ENCODE assay signal across 8 cellular contexts in the genomic region with DNA sequence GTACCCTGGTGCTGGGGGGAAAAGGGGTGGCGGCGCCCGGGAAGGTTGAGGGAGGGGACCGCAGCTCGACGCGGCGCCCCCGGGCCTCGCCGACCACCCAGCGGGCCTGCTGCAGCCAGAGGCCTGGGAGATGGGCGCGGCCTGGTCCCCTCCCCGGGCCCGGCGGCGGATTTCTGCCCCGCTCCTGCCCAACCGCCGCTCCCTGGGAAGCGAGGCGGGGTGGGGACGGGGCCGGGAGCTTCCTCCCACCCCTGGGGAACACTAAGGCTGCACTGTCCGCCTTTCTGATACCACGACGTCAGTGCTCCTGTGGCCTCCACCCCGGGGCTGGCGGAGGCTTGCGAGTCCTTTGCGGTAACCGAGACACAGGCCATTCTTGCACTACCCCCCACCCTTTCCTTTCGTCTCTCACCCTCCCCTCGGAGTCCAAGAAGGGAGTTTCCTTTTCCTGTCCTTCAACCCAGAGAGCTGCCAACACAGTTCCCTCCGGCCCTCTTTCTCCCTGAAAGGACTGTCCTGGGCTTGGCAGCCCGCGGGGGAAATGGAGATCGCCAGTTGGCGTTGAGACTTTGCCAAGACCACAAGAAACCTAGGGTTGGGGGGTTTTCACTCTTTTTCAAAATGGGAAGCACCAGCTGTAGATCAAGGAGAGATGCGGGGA. TPM values are rescaled to one million over a fixed set of nuclear protein-coding genes. Genes with fewer than 3 reads are reported as not detected.
DNase-seq lines count a peak whose midpoint lies in the region; ATAC-seq and TF ChIP-seq lines count a peak whose summit lies in the region.

No MANE protein-coding gene starts in this region.

- no peaks in the 10 kb centered on the region for H3K27me3 ChIP-seq in fibroblast of lung (ENCODE audit: control insufficient read depth, insufficient read depth, low read length)

- H3K9me3 ChIP-seq in fibroblast of lung (ENCODE audit: control insufficient read depth, insufficient read depth, low read depth, low read length): no peaks in the 10 kb centered on the region

- peak overlapping the region; percentile 86 for H2AFZ ChIP-seq in fibroblast of lung (ENCODE audit: low read length)

- peak overlapping the region; percentile 98 for H3K4me3 Mint-ChIP-seq in activated T-cell treated with anti-CD3 and anti-CD28 coated beads, Interleukin-2, amount 50 U/mL, for 4 hours

- H3K4me3 ChIP-seq in fibroblast of lung (replicated peaks in 1 of 4; ENCODE audit: control extremely low read depth in 1 of 4, insufficient read depth in 1 of 4, low read depth in 3 of 4, low read length in 4 of 4): peak overlapping the region; percentile 82 to 99 (median 95)

- H3K4me2 ChIP-seq in fibroblast of lung (ENCODE audit: extremely low read depth, insufficient read depth, low read length): peak overlapping the region; percentile 97

- H3K36me3 ChIP-seq in fibroblast of lung (ENCODE audit: control insufficient read depth, insufficient read depth, low read length): no peaks in the 10 kb centered on the region

- H3K79me2 ChIP-seq in fibroblast of lung (ENCODE audit: control insufficient read depth, insufficient read depth, low read length): peaks cover 52% of the 10 kb centered on the region

- peak overlapping the region; percentile 96 for H3K27ac ChIP-seq in fibroblast of lung (ENCODE audit: insufficient read depth, low read length)

- peaks cover 2% of the 10 kb centered on the region for H4K20me1 ChIP-seq in fibroblast of lung (ENCODE audit: control insufficient read depth, extremely low read depth, insufficient read depth, low read length)

- peaks cover 4% of the 10 kb centered on the region for H3K36me3 Mint-ChIP-seq in activated T-cell treated with anti-CD3 and anti-CD28 coated beads, Interleukin-2, amount 50 U/mL, for 4 hours (ENCODE audit: insufficient read depth)

- DNase-seq in CD1c-positive myeloid dendritic cell (ENCODE audit: extremely low spot score): peak; percentile 64
- peak; percentile 45 for DNase-seq in NCI-H510A (lab: John Stamatoyannopoulos, UW)
- no peak for DNase-seq in activated T-cell treated with anti-CD3 and anti-CD28 coated beads, Interleukin-2, amount 50 U/mL, for 4 hours
- peak; percentile 66 to 75 for DNase-seq in fibroblast of lung (ENCODE audit: low read depth in 2 of 2)
- peak; percentile 82 for DNase-seq in myocyte (ENCODE audit: low read depth)
- DNase-seq in superior temporal gyrus (ENCODE audit: extremely low spot score): peak; percentile 63

- H3K9me3 Mint-ChIP-seq in activated T-cell treated with anti-CD3 and anti-CD28 coated beads, Interleukin-2, amount 50 U/mL, for 4 hours: no peaks in the 10 kb centered on the region

- peak; percentile 30 for ATAC-seq in GM19023 (IDR thresholded peaks at IDR 0.05; ENCODE audit: unreplicated experiment)
- ATAC-seq in HG03139 (IDR thresholded peaks at IDR 0.05; ENCODE audit: unreplicated experiment): peak; percentile 29
- peak; percentile 15 for ATAC-seq in activated T-cell treated with anti-CD3 and anti-CD28 coated beads, Interleukin-2, amount 50 U/mL, for 4 hours

- no peaks in the 10 kb centered on the region for H3K27me3 Mint-ChIP-seq in activated T-cell treated with anti-CD3 and anti-CD28 coated beads, Interleukin-2, amount 50 U/mL, for 4 hours (ENCODE audit: low read depth)

- H3K4me1 ChIP-seq in fibroblast of lung (ENCODE audit: control insufficient read depth, extremely low read depth, insufficient read depth, low read length): peaks cover 5% of the 10 kb centered on the region

- TF ChIP-seq CTCF in fibroblast of lung (conservative IDR thresholded peaks at IDR 0.05 in 1 of 2, IDR thresholded peaks at IDR 0.05 in 1 of 2; ENCODE audit: low read depth in 1 of 2, low read length in 2 of 2): no peak

- peaks cover 55% of the 10 kb centered on the region for H3K4me1 Mint-ChIP-seq in activated T-cell treated with anti-CD3 and anti-CD28 coated beads, Interleukin-2, amount 50 U/mL, for 4 hours (ENCODE audit: low read depth)

- H3K9ac ChIP-seq in fibroblast of lung (ENCODE audit: insufficient read depth, low read length): peak overlapping the region; percentile 93

RNA-seq across cellular contexts. Expression of a gene that starts 0.7 kb away (rescaled TPM):
- total RNA-seq in activated T-cell treated with anti-CD3 and anti-CD28 coated beads, Interleukin-2, amount 50 U/mL, for 4 hours: 10 to 100 TPM; 40.8 to 51.1 (median 42.1) TPM
- 33.4 and 41.5 TPM in 2 replicates for total RNA-seq in fibroblast of lung
- 65.2 and 80.2 TPM in 2 replicates for polyA plus RNA-seq in fibroblast of lung
- 75.9 and 87.6 TPM in 2 replicates for polyA plus RNA-seq in fibroblast of lung (2012)
- 31.5 and 55.4 TPM in 2 replicates for polyA minus RNA-seq in fibroblast of lung (ENCODE audit: low replicate concordance)
- total RNA-seq in myocyte: 70.2 and 77.9 TPM in 2 replicates
- polyA plus RNA-seq in myocyte (2012): 65.8 TPM
